ENCODE assay signal across 9 cellular contexts in genomic region chr3:114706591-114707224, GRCh38.
A peak's percentile ranks its signal among the peaks of the same experiment; 100 is the strongest.
DNase-seq lines count a peak whose midpoint lies in the region; ATAC-seq and TF ChIP-seq lines count a peak whose summit lies in the region.
"Had no signal": no experiment of that assay in that cellular context is flagged by ENCODE, and none has a peak within 500 bp of the region (broad histone marks: within the 10 kb centered on the region; RNA-seq: fewer than 3 reads in every experiment).

No MANE protein-coding gene starts in this region.

- no peaks in the 10 kb centered on the region for H3K9me2 ChIP-seq in PC-3 (replicated peaks; ENCODE audit: low read length)

- no peak for TF ChIP-seq CTCF in PC-3 (conservative IDR thresholded peaks at IDR 0.05; ENCODE audit: low read depth, low read length)

- peak overlapping the region; percentile 50 for H3K4me2 ChIP-seq in PC-3 (ENCODE audit: low read length)

- no TSS peak for BruUV-seq in PC-3 (replicated peaks; lab: Mats Ljungman, UMichigan)

- no peak overlapping the region for H3K9ac ChIP-seq in PC-3 (ENCODE audit: low read length)

- DNase-seq in DMS 273 treated with DMSO at 0.1 percent for 48 hours (lab: John Stamatoyannopoulos, UW): peak; percentile 60
- peak; percentile 66 for DNase-seq in PC-3
- no peak for DNase-seq in left ventricle myocardium superior
- no peak for DNase-seq in OCI-M2 (lab: John Stamatoyannopoulos, UW; ENCODE audit: unreplicated experiment)
- DNase-seq in NCI-H446 treated with DMSO at 0.1 percent for 48 hours (lab: John Stamatoyannopoulos, UW): no peak
- DNase-seq in NCI-H524 (lab: John Stamatoyannopoulos, UW): no peak

- H3F3A ChIP-seq in PC-3 (ENCODE audit: low read length, unreplicated experiment): no peaks in the 10 kb centered on the region

- POLR2A ChIA-PET in PC-3 (lab: Charles Lee; ENCODE audit: unreplicated experiment): no interaction called here

- H3K9me3 ChIP-seq in PC-3 (ENCODE audit: low read length): no peaks in the 10 kb centered on the region

- peaks cover 10% of the 10 kb centered on the region; the same call in 1 of the 2 replicates for H3K4me1 ChIP-seq in PC-3 (ENCODE audit: insufficient read depth, low read length)

- ATAC-seq in GM21825 (IDR thresholded peaks at IDR 0.05; ENCODE audit: unreplicated experiment): peak; percentile 75
- peak; percentile 98 for ATAC-seq in PC-3
- peak; percentile 87 for ATAC-seq in left ventricle myocardium superior
- no peak for ATAC-seq in GM19035 (IDR thresholded peaks at IDR 0.05; ENCODE audit: unreplicated experiment)

- CTCF ChIA-PET in PC-3 (lab: Charles Lee): interaction anchor here (0.5 kb wide), 1 partner anchor 57 kb away, joined by 3 read pairs; no protein-coding TSS in a partner anchor

- H3K27me3 ChIP-seq in PC-3 (ENCODE audit: low read length): no peaks in the 10 kb centered on the region

- H3K4me3 ChIP-seq in PC-3 (ENCODE audit: low read length): no peak overlapping the region

- intact Hi-C loops in PC-3 (cut with micrococcal nuclease): no loop called here
- intact Hi-C loops in left ventricle myocardium superior (cut with micrococcal nuclease): no loop called here

- no peak overlapping the region for H2AFZ ChIP-seq in PC-3 (ENCODE audit: low read length)

- H3K36me3 ChIP-seq in PC-3 (ENCODE audit: low read depth, low read length): no peaks in the 10 kb centered on the region

- H4K20me1 ChIP-seq in PC-3 (ENCODE audit: low read length): no peaks in the 10 kb centered on the region

- no peaks in the 10 kb centered on the region for H3K79me2 ChIP-seq in PC-3 (ENCODE audit: low read length)

- H3K27ac ChIP-seq in PC-3 (ENCODE audit: low read length): no peak overlapping the region
- H3K27ac ChIP-seq: HL-60 had no signal

Comparison
In these comparisons a context has a peak if more than half of its experiments do, and no peak if none do; other contexts are left out.
1. DNase-seq: peak in DMS 273 treated with DMSO at 0.1 percent for 48 hours (single experiment) and PC-3 (single experiment); none in left ventricle myocardium superior (single experiment), OCI-M2 (single experiment), NCI-H446 treated with DMSO at 0.1 percent for 48 hours (single experiment) and NCI-H524 (0 of 2).